Comparison of ENCODE assay signal across 12 cellular contexts in the genomic region with DNA sequence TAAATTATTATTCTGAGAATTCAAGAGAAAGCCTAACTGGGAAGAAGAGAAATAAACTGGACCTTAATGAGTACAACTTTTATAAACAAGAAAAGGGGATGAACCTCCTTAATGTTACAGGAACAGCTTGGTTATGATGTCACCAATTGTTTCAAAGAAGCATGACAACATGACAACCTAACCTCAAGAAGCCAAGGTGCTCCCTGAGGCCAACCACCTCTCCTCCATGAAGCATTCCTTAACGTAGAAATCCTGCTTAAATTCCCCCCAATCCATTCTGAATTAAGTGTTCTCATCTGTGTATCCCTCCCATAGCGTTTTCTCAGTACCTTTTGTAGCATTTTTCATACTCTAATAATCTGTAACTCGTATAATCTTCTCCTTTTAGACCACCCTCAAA. TPM values are rescaled to one million over a fixed set of nuclear protein-coding genes. Genes with fewer than 3 reads are reported as not detected.
DNase-seq lines count a peak whose midpoint lies in the region; ATAC-seq, FAIRE-seq and TF ChIP-seq lines count a peak whose summit lies in the region.
"Had no signal": no experiment of that assay in that cellular context is flagged by ENCODE, and none has a peak within 500 bp of the region (broad histone marks: within the 10 kb centered on the region; RNA-seq: fewer than 3 reads in every experiment).

No MANE protein-coding gene starts in this region.

- H3K9me3 ChIP-seq in HEK293 (ENCODE audit: control insufficient read depth, insufficient read depth, low read depth, low read length) (no peaks in the 10 kb centered on the region), kidney (ENCODE audit: control insufficient read depth in 1 of 2, low read length in 2 of 2) (no peaks in the 10 kb centered on the region)
- H3K9me3 ChIP-seq: ovary had no signal

- H3K36me3 ChIP-seq in HEK293 (ENCODE audit: control insufficient read depth in 2 of 2, insufficient read depth in 1 of 2, low read length in 2 of 2) (peaks cover 8 to 20% of the 10 kb centered on the region in 2 experiments; a peak in 2 of 3 replicates), kidney (ENCODE audit: control insufficient read depth in 1 of 2, insufficient read depth in 2 of 2, low read length in 2 of 2) (peaks cover 0 to 2% of the 10 kb centered on the region in 2 donors)
- H3K36me3 ChIP-seq: ovary had no signal

- POLR2A ChIA-PET in HEK293 (lab: Yijun Ruan, JAX) (no interaction called here), activated B cell treated with CpG ODN at 0.5 μM for 24 hours (lab: Charles Lee) (interaction anchor here (0.7 kb wide), 1 partner anchor 73 kb away, joined by 3 read pairs; no protein-coding TSS in a partner anchor)

- H3K4me1 Mint-ChIP-seq in CD14-positive monocyte, result peaks cover 28% of the 10 kb centered on the region
- H3K4me1 Mint-ChIP-seq in activated B cell treated with CpG ODN at 0.5 μM for 24 hours, result peaks cover 37% of the 10 kb centered on the region

- CTCF ChIA-PET in HEK293 (lab: Yijun Ruan, JAX), result no interaction called here
- CTCF ChIA-PET in activated B cell treated with CpG ODN at 0.5 μM for 24 hours (lab: Charles Lee), result no interaction called here

- peaks cover 0 to 1% (median 0%) of the 10 kb centered on the region in 7 donors for H3K9me3 Mint-ChIP-seq in CD14-positive monocyte
- H3K9me3 Mint-ChIP-seq in activated B cell treated with CpG ODN at 0.5 μM for 24 hours, result no peaks in the 10 kb centered on the region

- H3K4me3 ChIP-seq in HEK293 (ENCODE audit: low read depth, low read length) (peak overlapping the region; percentile 91), kidney (ENCODE audit: low read length in 2 of 2) (peak overlapping the region; percentile 95 to 99)

- peaks cover 18 to 20% of the 10 kb centered on the region in 2 donors for H3K36me3 Mint-ChIP-seq in CD14-positive monocyte
- peaks cover 30% of the 10 kb centered on the region for H3K36me3 Mint-ChIP-seq in activated B cell treated with CpG ODN at 0.5 μM for 24 hours (ENCODE audit: low read depth)

- DNase-seq in CD14-positive monocyte (ENCODE audit: low spot score) (no peak), activated B cell treated with CpG ODN at 0.5 μM for 24 hours (no peak), kidney (no peak), dermis blood vessel endothelial cell (no peak)
- no peak for DNase-seq in effector CD4-positive, alpha-beta T cell
- DNase-seq: amniotic stem cell, KG1, ovary had no signal

- H3K4me1 ChIP-seq in HEK293 (ENCODE audit: control insufficient read depth, insufficient read depth, low read length) (peaks cover 5% of the 10 kb centered on the region; the same call in 1 of the 2 replicates), kidney (ENCODE audit: control insufficient read depth in 1 of 2, insufficient read depth in 1 of 2, low read depth in 1 of 2, low read length in 2 of 2) (peaks cover 0 to 6% of the 10 kb centered on the region in 2 donors)

- no peak overlapping the region for H3K27ac ChIP-seq in HEK293 (ENCODE audit: extremely low read depth, low read depth, low read length)
- no peak overlapping the region for H3K27ac ChIP-seq in kidney (ENCODE audit: low read depth in 2 of 2, low read length in 2 of 2)
- H3K27ac ChIP-seq: ovary had no signal

- no peak overlapping the region for H3K9ac ChIP-seq in kidney (ENCODE audit: low read length in 2 of 2)

- TF ChIP-seq CTCF in CD14-positive monocyte (IDR thresholded peaks at IDR 0.05), result no peak
- no peak for TF ChIP-seq CTCF in HEK293 (tag by site-specific recombination; IDR thresholded peaks at IDR 0.05)
- TF ChIP-seq CTCF in activated B cell treated with CpG ODN at 0.5 μM for 24 hours (IDR thresholded peaks at IDR 0.05), result no peak
- TF ChIP-seq CTCF in kidney (IDR thresholded peaks at IDR 0.05; ENCODE audit: borderline replicate concordance, extremely low read depth, insufficient read depth), result no peak

- H3K27ac Mint-ChIP-seq in CD14-positive monocyte, result peak overlapping the region in 5 of 7 donors; percentile 28 to 50 (median 37)
- peak overlapping the region; percentile 60 for H3K27ac Mint-ChIP-seq in activated B cell treated with CpG ODN at 0.5 μM for 24 hours

- H3K4me3 Mint-ChIP-seq in CD14-positive monocyte (no peak overlapping the region), activated B cell treated with CpG ODN at 0.5 μM for 24 hours (peak overlapping the region; percentile 20)

- no peak for ATAC-seq in activated B cell treated with CpG ODN at 0.5 μM for 24 hours (ENCODE audit: low read depth)
- no peak for ATAC-seq in GM18907 (IDR thresholded peaks at IDR 0.05; ENCODE audit: unreplicated experiment)
- ATAC-seq in GM21381 (IDR thresholded peaks at IDR 0.05; ENCODE audit: unreplicated experiment), result no peak

- peaks cover 0 to 2% (median 0%) of the 10 kb centered on the region in 3 donors for H3K27me3 Mint-ChIP-seq in CD14-positive monocyte (ENCODE audit: low read depth in 3 of 3)
- no peaks in the 10 kb centered on the region for H3K27me3 Mint-ChIP-seq in activated B cell treated with CpG ODN at 0.5 μM for 24 hours

- intact Hi-C loops in CD14-positive monocyte (cut with micrococcal nuclease), result loop anchor here (5.0 to 10.0 kb wide), 3 partner anchors 34 to 132 kb away; a partner anchor contains a TSS
- intact Hi-C loops in activated B cell treated with CpG ODN at 0.5 μM for 24 hours (cut with micrococcal nuclease), result no loop called here
- intact Hi-C loops in kidney (cut with DNase I), result no loop called here

- no peak for FAIRE-seq in kidney (lab: Jason Lieb, UNC)
- FAIRE-seq: G401.6 had no signal

TF ChIP-seq in HEK293, 187 proteins besides CTCF, POLR2A, EP300 and RAD21 (continues in another document):
- TF ChIP-seq ZSCAN16 (tag by site-specific recombination; IDR thresholded peaks at IDR 0.05), result no peak
- TF ChIP-seq, protein P1, sequence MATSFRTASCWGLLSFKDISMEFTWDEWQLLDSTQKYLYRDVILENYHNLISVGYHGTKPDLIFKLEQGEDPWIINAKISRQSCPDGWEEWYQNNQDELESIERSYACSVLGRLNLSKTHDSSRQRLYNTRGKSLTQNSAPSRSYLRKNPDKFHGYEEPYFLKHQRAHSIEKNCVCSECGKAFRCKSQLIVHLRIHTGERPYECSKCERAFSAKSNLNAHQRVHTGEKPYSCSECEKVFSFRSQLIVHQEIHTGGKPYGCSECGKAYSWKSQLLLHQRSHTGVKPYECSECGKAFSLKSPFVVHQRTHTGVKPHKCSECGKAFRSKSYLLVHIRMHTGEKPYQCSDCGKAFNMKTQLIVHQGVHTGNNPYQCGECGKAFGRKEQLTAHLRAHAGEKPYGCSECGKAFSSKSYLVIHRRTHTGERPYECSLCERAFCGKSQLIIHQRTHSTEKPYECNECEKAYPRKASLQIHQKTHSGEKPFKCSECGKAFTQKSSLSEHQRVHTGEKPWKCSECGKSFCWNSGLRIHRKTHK (tag by site-specific recombination; IDR thresholded peaks at IDR 0.05), result no peak
- no peak for TF ChIP-seq ZNF174 (tag by site-specific recombination; IDR thresholded peaks at IDR 0.05)
- TF ChIP-seq ZBTB7A (tag by site-specific recombination; IDR thresholded peaks at IDR 0.05; ENCODE audit: low read depth), result no peak
- no peak for TF ChIP-seq ZNF248 (tag by site-specific recombination; IDR thresholded peaks at IDR 0.05)
- no peak for TF ChIP-seq ZNF140 (tag by site-specific recombination; IDR thresholded peaks at IDR 0.05)
- TF ChIP-seq TCF7L2 (IDR thresholded peaks at IDR 0.05; ENCODE audit: borderline replicate concordance, low read depth, low read length), result no peak
- TF ChIP-seq KLF9 (tag by site-specific recombination; IDR thresholded peaks at IDR 0.05; ENCODE audit: low read depth), result no peak
- TF ChIP-seq, protein P2, sequence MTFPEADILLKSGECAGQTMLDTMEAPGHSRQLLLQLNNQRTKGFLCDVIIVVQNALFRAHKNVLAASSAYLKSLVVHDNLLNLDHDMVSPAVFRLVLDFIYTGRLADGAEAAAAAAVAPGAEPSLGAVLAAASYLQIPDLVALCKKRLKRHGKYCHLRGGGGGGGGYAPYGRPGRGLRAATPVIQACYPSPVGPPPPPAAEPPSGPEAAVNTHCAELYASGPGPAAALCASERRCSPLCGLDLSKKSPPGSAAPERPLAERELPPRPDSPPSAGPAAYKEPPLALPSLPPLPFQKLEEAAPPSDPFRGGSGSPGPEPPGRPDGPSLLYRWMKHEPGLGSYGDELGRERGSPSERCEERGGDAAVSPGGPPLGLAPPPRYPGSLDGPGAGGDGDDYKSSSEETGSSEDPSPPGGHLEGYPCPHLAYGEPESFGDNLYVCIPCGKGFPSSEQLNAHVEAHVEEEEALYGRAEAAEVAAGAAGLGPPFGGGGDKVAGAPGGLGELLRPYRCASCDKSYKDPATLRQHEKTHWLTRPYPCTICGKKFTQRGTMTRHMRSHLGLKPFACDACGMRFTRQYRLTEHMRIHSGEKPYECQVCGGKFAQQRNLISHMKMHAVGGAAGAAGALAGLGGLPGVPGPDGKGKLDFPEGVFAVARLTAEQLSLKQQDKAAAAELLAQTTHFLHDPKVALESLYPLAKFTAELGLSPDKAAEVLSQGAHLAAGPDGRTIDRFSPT (tag by site-specific recombination; IDR thresholded peaks at IDR 0.05), result no peak
- TF ChIP-seq ZNF221 (tag by site-specific recombination; IDR thresholded peaks at IDR 0.05; ENCODE audit: borderline replicate concordance), result no peak
- no peak for TF ChIP-seq ZNF211 (tag by site-specific recombination; IDR thresholded peaks at IDR 0.05; ENCODE audit: low read depth)
- TF ChIP-seq ZNF302 (tag by site-specific recombination; IDR thresholded peaks at IDR 0.05; ENCODE audit: low read depth), result no peak
- TF ChIP-seq ZNF48 (tag by site-specific recombination; IDR thresholded peaks at IDR 0.05), result no peak
- no peak for TF ChIP-seq ZNF16 (tag by site-specific recombination; IDR thresholded peaks at IDR 0.05; ENCODE audit: low read depth)
- TF ChIP-seq MZF1 (tag by site-specific recombination; IDR thresholded peaks at IDR 0.05; ENCODE audit: borderline replicate concordance), result peak; percentile 72; the same call in 1 of the 2 replicates
- TF ChIP-seq ZBTB8A (tag by site-specific recombination; IDR thresholded peaks at IDR 0.05), result no peak
- TF ChIP-seq BCL11B (tag by site-specific recombination; IDR thresholded peaks at IDR 0.05; ENCODE audit: low read depth), result no peak
- TF ChIP-seq ZNF549 (tag by site-specific recombination; IDR thresholded peaks at IDR 0.05), result no peak

RNA-seq across cellular contexts. Expression of a gene that starts 1.7 kb away (rescaled TPM):
- polyA plus RNA-seq in CD14-positive monocyte (10 to 100 TPM; 36.3 to 48.9 TPM), kidney (ENCODE audit: insufficient read depth, low read depth, low replicate concordance) (21.0 TPM)
- total RNA-seq in activated B cell treated with CpG ODN at 0.5 μM for 24 hours (60.2 and 67.5 TPM in 2 replicates), kidney (59.1 TPM), dermis blood vessel endothelial cell (106 and 170 TPM in 2 replicates)

Comparison
In these comparisons a context has a peak if more than half of its experiments do, and no peak if none do; other contexts are left out.
1. intact Hi-C loops: an anchor here in CD14-positive monocyte (5.0 to 10.0 kb wide); none called in activated B cell treated with CpG ODN at 0.5 μM for 24 hours and kidney.